Comparison of ENCODE assay signal across 10 cellular contexts in genomic region chr11:130580372-130580771, GRCh38.
A peak's percentile ranks its signal among the peaks of the same experiment; 100 is the strongest.
DNase-seq lines count a peak whose midpoint lies in the region; ATAC-seq and TF ChIP-seq lines count a peak whose summit lies in the region.
"Had no signal": no experiment of that assay in that cellular context is flagged by ENCODE, and none has a peak within 500 bp of the region (broad histone marks: within the 10 kb centered on the region; RNA-seq: fewer than 3 reads in every experiment).

No MANE protein-coding gene starts in this region.

- TF ChIP-seq CTCF in RWPE1 (conservative IDR thresholded peaks at IDR 0.05; ENCODE audit: low read depth) = no peak
- no peak for TF ChIP-seq CTCF in CD14-positive monocyte (IDR thresholded peaks at IDR 0.05)

- no peaks in the 10 kb centered on the region for H3K4me1 Mint-ChIP-seq in CD14-positive monocyte

- peaks cover 1 to 4% (median 3%) of the 10 kb centered on the region in 3 donors for H3K27me3 Mint-ChIP-seq in CD14-positive monocyte (ENCODE audit: low read depth in 3 of 3)

- intact Hi-C loops in CD14-positive monocyte (cut with micrococcal nuclease) = no loop called here

- POLR2A ChIA-PET in RWPE1 (lab: Yijun Ruan, JAX; ENCODE audit: low non-redundant PET) = no interaction called here

- H3K9me3 Mint-ChIP-seq in CD14-positive monocyte = peaks cover under 1 to 5% (median 2%) of the 10 kb centered on the region in 7 donors

- peak; percentile 77 for DNase-seq in ELR (ENCODE audit: low read depth)
- peak; percentile 93 for DNase-seq in RWPE1 (ENCODE audit: low spot score)
- peak; percentile 96 for DNase-seq in globus pallidus (ENCODE audit: low spot score)
- DNase-seq in pulmonary artery endothelial cell (ENCODE audit: low read depth, low spot score) = peak; percentile 19
- no peak for DNase-seq in cerebellar nuclear complex (lab: John Stamatoyannopoulos, UW)
- DNase-seq in CD14-positive monocyte (ENCODE audit: low spot score) = no peak
- DNase-seq: activated naive CD4-positive, alpha-beta T cell treated with anti-CD3 and anti-CD28 coated beads, Interleukin-2, amount 50 U/mL, for 16 hours; NCI-H187 had no signal

- H3K27ac ChIP-seq in RWPE1 = peak overlapping the region; percentile 83

- ATAC-seq in HG03378 (IDR thresholded peaks at IDR 0.05; ENCODE audit: unreplicated experiment) (no peak), HG03045 (IDR thresholded peaks at IDR 0.05; ENCODE audit: unreplicated experiment) (no peak)

- H3K4me3 Mint-ChIP-seq in CD14-positive monocyte = no peak overlapping the region

- H3K36me3 Mint-ChIP-seq in CD14-positive monocyte = no peaks in the 10 kb centered on the region

- CTCF ChIA-PET in RWPE1 (lab: Yijun Ruan, JAX) = no interaction called here

- H3K27ac Mint-ChIP-seq in CD14-positive monocyte = no peak overlapping the region

Comparison
In these comparisons a context has a peak if more than half of its experiments do, and no peak if none do; other contexts are left out.
1. DNase-seq: peak in ELR (single experiment), RWPE1 (single experiment), globus pallidus (single experiment) and pulmonary artery endothelial cell (single experiment); none in cerebellar nuclear complex (0 of 2) and CD14-positive monocyte (single experiment).